Comparison of ENCODE assay signal across 1 cellular context in the genomic region with DNA sequence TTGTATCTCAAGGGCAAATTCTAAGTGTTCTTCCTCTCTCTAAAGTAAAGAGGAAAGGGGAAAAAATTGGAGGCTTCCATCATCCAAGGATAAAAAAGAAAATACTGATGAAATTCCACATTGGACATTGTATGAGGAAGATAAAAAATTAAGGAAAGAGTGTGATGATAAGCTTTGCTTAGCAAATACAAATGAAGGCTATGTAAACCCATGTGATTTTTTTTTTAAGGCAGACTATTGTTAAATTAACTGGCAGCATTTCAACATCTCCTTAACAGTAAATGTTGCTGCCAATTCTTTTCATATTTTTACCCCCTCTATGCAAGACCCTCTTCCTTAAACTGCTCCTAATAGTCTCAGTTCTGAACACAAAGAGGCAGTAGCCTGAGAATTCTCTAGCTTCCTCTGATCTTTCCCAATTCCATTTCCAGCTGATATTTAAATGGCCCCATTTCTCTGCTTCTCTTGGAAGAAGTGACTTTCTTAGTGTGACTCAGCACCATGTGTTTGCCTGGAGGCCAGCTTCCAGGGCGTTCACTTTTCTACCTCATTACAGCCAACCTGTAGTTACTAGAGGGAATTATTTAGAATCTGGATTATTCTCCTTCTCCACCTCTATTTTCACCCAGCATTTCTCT.
A peak's percentile ranks its signal among the peaks of the same experiment; 100 is the strongest.
TF ChIP-seq lines count a peak whose summit lies in the region.

No MANE protein-coding gene starts in this region.

TF ChIP-seq in HepG2, 621 proteins besides CTCF, POLR2A, EP300 and RAD21 (continued from another document):
- no peak for TF ChIP-seq ZNF687 (CRISPR knock-in tag; IDR thresholded peaks at IDR 0.05)
- TF ChIP-seq, protein P1, sequence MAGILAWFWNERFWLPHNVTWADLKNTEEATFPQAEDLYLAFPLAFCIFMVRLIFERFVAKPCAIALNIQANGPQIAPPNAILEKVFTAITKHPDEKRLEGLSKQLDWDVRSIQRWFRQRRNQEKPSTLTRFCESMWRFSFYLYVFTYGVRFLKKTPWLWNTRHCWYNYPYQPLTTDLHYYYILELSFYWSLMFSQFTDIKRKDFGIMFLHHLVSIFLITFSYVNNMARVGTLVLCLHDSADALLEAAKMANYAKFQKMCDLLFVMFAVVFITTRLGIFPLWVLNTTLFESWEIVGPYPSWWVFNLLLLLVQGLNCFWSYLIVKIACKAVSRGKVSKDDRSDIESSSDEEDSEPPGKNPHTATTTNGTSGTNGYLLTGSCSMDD (CRISPR knock-in tag; IDR thresholded peaks at IDR 0.05) = no peak
- TF ChIP-seq ZNF629 (CRISPR knock-in tag; conservative IDR thresholded peaks at IDR 0.05) = peak; percentile 22; the same call in 1 of the 2 replicates
